In the genomic region with DNA sequence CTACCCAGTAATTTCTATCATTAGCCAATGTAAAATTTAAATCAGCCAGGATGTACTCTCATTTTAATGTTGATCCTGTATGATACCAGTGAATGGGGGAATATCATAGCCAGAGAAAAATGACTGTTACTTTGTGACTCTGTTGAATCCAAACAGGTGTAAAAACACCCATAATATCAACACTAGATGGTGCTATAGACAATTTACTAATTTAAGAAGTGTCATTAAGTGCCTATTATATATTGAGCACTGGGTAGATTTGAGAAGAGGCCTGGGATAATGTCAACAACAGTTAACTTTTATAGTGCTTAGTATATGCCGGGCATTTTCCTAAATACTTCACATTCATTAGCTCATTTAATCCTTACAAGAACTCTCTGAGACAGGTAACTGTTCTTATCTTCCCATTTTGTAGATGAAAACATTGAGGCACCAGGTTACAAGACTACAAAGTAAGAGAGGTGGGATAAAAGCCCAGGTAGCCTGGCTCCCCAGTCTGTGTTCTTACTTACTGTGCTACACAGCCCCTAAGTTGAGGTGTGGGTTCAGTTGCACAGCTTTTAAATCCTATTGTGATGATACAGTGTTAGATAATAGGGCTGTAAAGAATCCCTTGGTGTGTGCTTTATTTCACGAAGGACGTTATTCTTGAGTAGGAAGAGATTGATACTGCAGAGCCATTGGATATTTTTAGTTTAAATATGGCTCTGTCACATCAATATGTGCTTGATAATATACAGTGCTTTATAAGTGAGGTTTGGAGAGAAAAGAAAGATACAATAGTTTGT, we compare ENCODE assay signal across 14 cellular contexts.
DNase-seq lines count a peak whose midpoint lies in the region; ATAC-seq and TF ChIP-seq lines count a peak whose summit lies in the region.
"Had no signal": no experiment of that assay in that cellular context is flagged by ENCODE, and none has a peak within 500 bp of the region (broad histone marks: within the 10 kb centered on the region; RNA-seq: fewer than 3 reads in every experiment).

No MANE protein-coding gene starts in this region.

- DNase-seq in DMS53 (lab: John Stamatoyannopoulos, UW) = peak; percentile 49
- DNase-seq in GM20000 (ENCODE audit: low spot score) = peak; percentile 17
- DNase-seq in right lobe of liver = no peak
- DNase-seq in COR-L47 (lab: John Stamatoyannopoulos, UW) = no peak
- DNase-seq in stimulated activated CD4-positive, alpha-beta T cell treated with anti-CD3 and anti-CD28 coated beads, Interleukin-4, amount 100 ng/mL, for 4 hours = no peak
- DNase-seq: activated CD8-positive, alpha-beta memory T cell treated with anti-CD3 and anti-CD28 coated beads for 24 hours; activated naive CD4-positive, alpha-beta T cell treated with anti-CD3 and anti-CD28 coated beads for 36 hours; ovary; stimulated activated CD4-positive, alpha-beta T cell treated with anti-CD3 and anti-CD28 coated beads, Interleukin-2, amount 100 ng/mL, for 48 hours; stomach; T-helper 17 cell had no signal

- H3K9me3 ChIP-seq in SU-DHL-6 (ENCODE audit: insufficient read depth, low read length) (no peaks in the 10 kb centered on the region), right lobe of liver (no peaks in the 10 kb centered on the region)
- H3K9me3 ChIP-seq: ovary, stomach had no signal

- no peak overlapping the region for H3K9ac ChIP-seq in SU-DHL-6 (ENCODE audit: low read length)

- H3K9me2 ChIP-seq in SU-DHL-6 (replicated peaks; ENCODE audit: insufficient read depth, low read length) = no peaks in the 10 kb centered on the region

- intact Hi-C loops in right lobe of liver (cut with DNase I) = no loop called here

- H3K27me3 ChIP-seq in SU-DHL-6 (ENCODE audit: low read length) (no peaks in the 10 kb centered on the region), right lobe of liver (no peaks in the 10 kb centered on the region)
- H3K27me3 ChIP-seq: ovary, stomach had no signal

- no peak overlapping the region for H3K4me2 ChIP-seq in SU-DHL-6 (ENCODE audit: low read depth, low read length, poor library complexity, severe bottlenecking)

- no peaks in the 10 kb centered on the region for H4K20me1 ChIP-seq in SU-DHL-6 (ENCODE audit: low read depth, low read length)

- no peaks in the 10 kb centered on the region for H3K36me3 ChIP-seq in SU-DHL-6 (ENCODE audit: low read length)
- no peaks in the 10 kb centered on the region for H3K36me3 ChIP-seq in right lobe of liver
- H3K36me3 ChIP-seq: ovary, stomach had no signal

- no peaks in the 10 kb centered on the region for H3K79me2 ChIP-seq in SU-DHL-6 (ENCODE audit: insufficient read depth, low read length)

- no peak for TF ChIP-seq POLR2A in right lobe of liver (IDR thresholded peaks at IDR 0.05)

- 65% methylated on average over 3 of the region's 3 CpGs for WGBS in right lobe of liver (ENCODE audit: insufficient coverage, low coverage, low lambda C conversion rate, missing lambda C conversion rate)

- H3K27ac ChIP-seq in SU-DHL-6 (ENCODE audit: low read depth, low read length) (no peak overlapping the region), right lobe of liver (no peak overlapping the region)
- H3K27ac ChIP-seq: ovary, stomach had no signal

- peak; percentile 5 for TF ChIP-seq CTCF in GM20000 (IDR thresholded peaks at IDR 0.05; ENCODE audit: extremely low read depth, missing control alignments)
- peak; percentile 23 for TF ChIP-seq CTCF in SU-DHL-6 (IDR thresholded peaks at IDR 0.05; ENCODE audit: insufficient read depth, low read length, poor library complexity, severe bottlenecking)
- peak in 3 of 4 donors; percentile 28 to 38 (median 33) for TF ChIP-seq CTCF in right lobe of liver (IDR thresholded peaks at IDR 0.05)

- H3K4me3 ChIP-seq in SU-DHL-6 (ENCODE audit: insufficient read depth, low read length, poor library complexity, severe bottlenecking) = no peak overlapping the region
- no peak overlapping the region for H3K4me3 ChIP-seq in right lobe of liver
- H3K4me3 ChIP-seq: ovary, stomach had no signal

- H3F3A ChIP-seq in SU-DHL-6 (ENCODE audit: insufficient read depth) = no peaks in the 10 kb centered on the region

- H3K4me1 ChIP-seq in right lobe of liver = no peaks in the 10 kb centered on the region
- H3K4me1 ChIP-seq: stomach had no signal

- ATAC-seq in right lobe of liver (no peak), HG03520 (IDR thresholded peaks at IDR 0.05; ENCODE audit: unreplicated experiment) (no peak), GM21367 (IDR thresholded peaks at IDR 0.05; ENCODE audit: unreplicated experiment) (no peak)
- ATAC-seq: T-helper 17 cell had no signal

- no peak overlapping the region for H2AFZ ChIP-seq in SU-DHL-6 (ENCODE audit: low read depth, low read length, severe bottlenecking)

Comparison
In these comparisons a context has a peak if more than half of its experiments do, and no peak if none do; other contexts are left out.
1. DNase-seq: peak in DMS53 (single experiment) and GM20000 (single experiment); none in right lobe of liver (0 of 3), COR-L47 (single experiment) and stimulated activated CD4-positive, alpha-beta T cell treated with anti-CD3 and anti-CD28 coated beads, Interleukin-4, amount 100 ng/mL, for 4 hours (0 of 2).
2. Peak in every context shown above with its lines, with median percentiles within 50 percentile points of each other: CTCF ChIP-seq.